ENCODE assay signal across 14 cellular contexts in the genomic region with DNA sequence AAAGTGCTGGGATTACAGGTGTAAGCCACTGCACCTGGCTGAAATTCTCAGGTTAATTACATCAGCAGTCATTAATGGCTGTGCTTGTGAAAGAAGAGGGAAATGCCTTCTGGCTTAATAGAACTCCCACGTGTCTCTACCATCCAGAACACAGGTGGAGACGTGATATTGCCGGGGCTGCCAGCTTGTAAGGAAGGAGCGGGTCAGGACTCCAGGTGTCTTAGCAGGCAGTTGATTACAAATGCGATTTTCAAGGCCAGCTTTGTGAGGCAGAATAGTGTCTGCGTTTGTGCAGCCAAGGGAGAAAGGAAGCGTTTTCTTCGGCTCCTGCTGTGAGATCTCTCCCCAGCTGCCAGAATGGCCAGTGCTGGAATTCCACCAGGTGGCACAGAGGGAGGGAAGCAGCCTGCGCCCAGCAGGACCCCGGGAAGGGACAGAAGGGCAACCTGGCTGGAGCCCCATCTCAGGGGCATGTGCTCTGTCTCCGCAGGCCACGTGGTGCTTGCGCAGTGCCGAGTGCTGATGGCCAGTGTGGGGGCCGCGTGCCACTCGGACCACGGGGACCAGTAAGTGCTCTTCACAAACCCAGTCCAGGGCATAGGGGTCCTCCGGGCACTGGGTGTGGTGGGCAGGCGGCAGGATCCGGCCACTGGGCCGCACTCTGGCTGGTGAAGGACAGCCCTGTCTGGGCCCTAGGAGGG. TPM values are rescaled to one million over a fixed set of nuclear protein-coding genes. Genes with fewer than 3 reads are reported as not detected.
DNase-seq lines count a peak whose midpoint lies in the region; ATAC-seq, FAIRE-seq and TF ChIP-seq lines count a peak whose summit lies in the region.
"Had no signal": no experiment of that assay in that cellular context is flagged by ENCODE, and none has a peak within 500 bp of the region (broad histone marks: within the 10 kb centered on the region; RNA-seq: fewer than 3 reads in every experiment).

No MANE protein-coding gene starts in this region.

- peaks cover 8% of the 10 kb centered on the region for H3K36me3 ChIP-seq in HUES48 (ENCODE audit: control insufficient read depth, insufficient read depth, low read length)
- no peaks in the 10 kb centered on the region for H3K36me3 ChIP-seq in upper lobe of left lung
- no peaks in the 10 kb centered on the region for H3K36me3 ChIP-seq in hepatocyte (replicated peaks; ENCODE audit: insufficient read depth, low read depth)
- H3K36me3 ChIP-seq: Peyer's patch, right lobe of liver, suprapubic skin had no signal

- in situ Hi-C loops in astrocyte of the cerebellum (cut with HindIII; ENCODE audit: low sequenced_read_pairs), result no loop called here

- no peak overlapping the region for H3K4me2 ChIP-seq in hepatocyte

- no peak overlapping the region for H2AFZ ChIP-seq in hepatocyte

- TF ChIP-seq EP300 in upper lobe of left lung (IDR thresholded peaks at IDR 0.05), result no peak

- H3K79me2 ChIP-seq in hepatocyte, result no peaks in the 10 kb centered on the region

- TF ChIP-seq POLR2A in upper lobe of left lung (IDR thresholded peaks at IDR 0.05), result no peak

- H3K4me1 ChIP-seq in HUES48 (ENCODE audit: control insufficient read depth, insufficient read depth, low read length), result peaks cover 8% of the 10 kb centered on the region; the same call in 1 of the 2 replicates
- H3K4me1 ChIP-seq in upper lobe of left lung, result peaks cover 0 to 11% (median 5%) of the 10 kb centered on the region in 4 donors
- H3K4me1 ChIP-seq in hepatocyte (ENCODE audit: insufficient read depth), result no peaks in the 10 kb centered on the region

- DNase-seq in D721Med (ENCODE audit: insufficient read length, low spot score), result peak; percentile 19
- peak; percentile 6 for DNase-seq in astrocyte of the cerebellum (ENCODE audit: low read depth)
- DNase-seq in mesenteric fat pad (ENCODE audit: low spot score), result peak; percentile 68
- DNase-seq in upper lobe of left lung, result no peak
- no peak for DNase-seq in hepatocyte (ENCODE audit: low spot score)
- no peak for DNase-seq in NK-92 treated with Interleukin-12 subunit alpha and Interleukin-12 subunit beta, amount 100 ng/mL, for 24 hours (lab: John Stamatoyannopoulos, UW)
- DNase-seq: COR-L47, NCI-H1694 had no signal

- no peaks in the 10 kb centered on the region for H4K20me1 ChIP-seq in hepatocyte (ENCODE audit: insufficient read depth, poor library complexity, severe bottlenecking)

- no peak overlapping the region for H3K9ac ChIP-seq in HUES48 (ENCODE audit: low read depth, low read length)

- H3K4me3 ChIP-seq in HUES48 (ENCODE audit: low read depth, low read length) (no peak overlapping the region), astrocyte of the cerebellum (ENCODE audit: low read depth, low read length) (no peak overlapping the region), upper lobe of left lung (no peak overlapping the region), hepatocyte (no peak overlapping the region)
- H3K4me3 ChIP-seq: Peyer's patch, right lobe of liver, suprapubic skin had no signal

- ATAC-seq in upper lobe of left lung (ENCODE audit: low FRiP score in 2 of 2) (no peak), GM21825 (IDR thresholded peaks at IDR 0.05; ENCODE audit: unreplicated experiment) (no peak)
- ATAC-seq: right lobe of liver had no signal

- no peaks in the 10 kb centered on the region for H3K9me2 ChIP-seq in hepatocyte (replicated peaks; ENCODE audit: insufficient read depth)

- 88 to 93% methylated on average over 11 to 15 of the region's 22 CpGs for WGBS in upper lobe of left lung, 2 donors
- 84% methylated on average over 19 of the region's 22 CpGs for WGBS in hepatocyte (ENCODE audit: low lambda C conversion rate, missing lambda C conversion rate)

- H3K27ac ChIP-seq in HUES48 (ENCODE audit: low read depth, low read length) (peak overlapping the region; percentile 50), upper lobe of left lung (no peak overlapping the region), hepatocyte (no peak overlapping the region)
- H3K27ac ChIP-seq: Peyer's patch, right lobe of liver, suprapubic skin had no signal

- TF ChIP-seq CTCF in D721Med (IDR thresholded peaks at IDR 0.05; ENCODE audit: insufficient read depth, missing control alignments) (no peak), astrocyte of the cerebellum (IDR thresholded peaks at IDR 0.05; ENCODE audit: low read depth, low read length, missing control alignments) (no peak), upper lobe of left lung (IDR thresholded peaks at IDR 0.05) (no peak), hepatocyte (IDR thresholded peaks at IDR 0.05; ENCODE audit: poor library complexity) (no peak)

- H3K27me3 ChIP-seq in HUES48 (ENCODE audit: control insufficient read depth, insufficient read depth, low read length) (no peaks in the 10 kb centered on the region), upper lobe of left lung (no peaks in the 10 kb centered on the region), hepatocyte (no peaks in the 10 kb centered on the region)
- H3K27me3 ChIP-seq: Peyer's patch, right lobe of liver, suprapubic skin had no signal

- FAIRE-seq in D721Med (lab: Jason Lieb, UNC), result no peak

- H3K9me3 ChIP-seq in HUES48 (ENCODE audit: control insufficient read depth, insufficient read depth, low read length) (no peaks in the 10 kb centered on the region), upper lobe of left lung (no peaks in the 10 kb centered on the region), hepatocyte (ENCODE audit: low read depth) (no peaks in the 10 kb centered on the region)
- H3K9me3 ChIP-seq: Peyer's patch, right lobe of liver, suprapubic skin had no signal

RNA-seq across cellular contexts. Expression of gene ESPNL, which starts 3.7 kb away (rescaled TPM):
- total RNA-seq in mesenteric fat pad, result 0.48 TPM
- total RNA-seq in upper lobe of left lung, result 1 to 10 TPM in 1 of 6 donors, under 1 TPM in 3, not detected in 2; 0.10 to 3.1 (median 0.38) TPM
- 0.27 and 0.36 TPM in 2 replicates for total RNA-seq in hepatocyte
- polyA plus RNA-seq in hepatocyte, result 0.62 TPM in 1 of 2 replicates, not detected in the other

RNA-seq across cellular contexts. Expression of gene SCLY, which starts 35.7 kb away (rescaled TPM):
- total RNA-seq in mesenteric fat pad (13.6 TPM), upper lobe of left lung (10 to 100 TPM in 4 of 6 donors, 1 to 10 TPM in 2; 9.4 to 19.9 (median 11.1) TPM), hepatocyte (12.7 and 16.5 TPM in 2 replicates)
- 21.1 and 21.3 TPM in 2 replicates for polyA plus RNA-seq in hepatocyte

RNA-seq across cellular contexts. Expression of gene KLHL30, which starts 42.0 kb away (rescaled TPM):
- total RNA-seq in mesenteric fat pad (4.4 TPM), upper lobe of left lung (1 to 10 TPM in 2 of 6 donors, under 1 TPM in 2, not detected in 2; 0.30 to 1.3 (median 0.97) TPM), hepatocyte (not detected in 2 replicates)
- polyA plus RNA-seq in hepatocyte, result 0.15 TPM in 1 of 2 replicates, not detected in the other
- total RNA-seq: mononuclear cell had no signal

Comparison
In these comparisons a context has a peak if more than half of its experiments do, and no peak if none do; other contexts are left out.
1. DNase-seq: peak in D721Med (single experiment), astrocyte of the cerebellum (single experiment) and mesenteric fat pad (single experiment); none in upper lobe of left lung (0 of 2), hepatocyte (single experiment) and NK-92 treated with Interleukin-12 subunit alpha and Interleukin-12 subunit beta, amount 100 ng/mL, for 24 hours (single experiment).